In the genomic region with DNA sequence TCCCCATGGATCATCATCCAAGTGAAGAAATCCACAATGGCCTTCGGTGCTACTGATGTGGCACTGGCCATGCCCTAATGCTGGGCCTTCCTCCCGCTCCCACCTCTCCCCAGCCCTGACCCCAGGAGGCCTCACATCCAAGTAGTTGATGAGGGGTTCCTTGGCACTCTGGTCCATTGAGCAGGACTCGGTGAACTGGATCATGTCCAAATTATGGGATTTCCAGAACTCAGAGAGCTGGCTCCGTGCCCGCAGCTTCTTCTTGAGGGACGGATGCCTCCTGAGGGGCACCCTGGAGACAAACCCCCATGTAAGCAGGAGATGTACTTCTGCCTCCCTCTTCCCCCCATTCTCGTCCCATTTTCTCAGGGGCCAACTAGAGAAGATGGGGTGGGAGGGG, we compare ENCODE assay signal across 28 cellular contexts. TPM values are rescaled to one million over a fixed set of nuclear protein-coding genes. Genes with fewer than 3 reads are reported as not detected.
"Had no signal": no experiment of that assay in that cellular context is flagged by ENCODE, and none has a peak within 500 bp of the region (broad histone marks: within the 10 kb centered on the region; RNA-seq: fewer than 3 reads in every experiment).

No MANE protein-coding gene starts in this region.

- H3K9me3 ChIP-seq: Peyer's patch had no signal

- H3K4me1 ChIP-seq: Peyer's patch had no signal

- ATAC-seq: activated T-cell treated with anti-CD3 and anti-CD28 coated beads, Interleukin-2, amount 50 U/mL, for 4 hours; activated T-helper 17 cell treated with anti-CD3 and anti-CD28 coated beads, Interleukin-2, amount 50 U/mL, for 72 hours; T-helper 17 cell had no signal

- H3K36me3 ChIP-seq: Peyer's patch had no signal

- H3K27me3 ChIP-seq: Peyer's patch had no signal

- DNase-seq: activated B cell treated with CpG ODN at 0.5 μM for 24 hours; activated CD4-positive, alpha-beta memory T cell treated with anti-CD3 and anti-CD28 coated beads for 36 hours; activated CD4-positive, alpha-beta T cell treated with anti-CD3 and anti-CD28 coated beads for 1 hour; activated CD4-positive, alpha-beta T cell treated with anti-CD3 and anti-CD28 coated beads, Interleukin-2, amount 10 ng/mL, durations not matched to agents 24 days and 14 days; activated CD8-positive, alpha-beta memory T cell treated with anti-CD3 and anti-CD28 coated beads for 24 hours; activated gamma-delta T cell; activated naive CD4-positive, alpha-beta T cell treated with anti-CD3 and anti-CD28 coated beads for 36 hours; activated T-cell treated with anti-CD3 and anti-CD28 coated beads, Interleukin-2, amount 50 U/mL, for 4 hours; amygdala; KG1; NCI-H1092; NCI-H1417; NCI-H1930; NCI-H2171; NCI-H2227 treated with DMSO at 0.1 percent for 48 hours; NCI-H446 treated with DMSO at 0.1 percent for 48 hours; NCI-H524 treated with DMSO at 0.1 percent for 48 hours; NCI-H748 treated with DMSO at 0.1 percent for 48 hours; Peyer's patch; SHP77 treated with DMSO at 0.1 percent for 48 hours; T-helper 17 cell; T-helper 9 cell had no signal

- H3K4me3 ChIP-seq: Peyer's patch had no signal

- H3K27ac ChIP-seq: Peyer's patch had no signal

RNA-seq across cellular contexts. Expression of gene CTSE, which starts 0.9 kb away (rescaled TPM):
- total RNA-seq: activated B cell treated with CpG ODN at 0.5 μM for 24 hours; activated CD4-positive, alpha-beta memory T cell treated with anti-CD3 and anti-CD28 coated beads for 36 hours; activated CD4-positive, alpha-beta T cell treated with anti-CD3 and anti-CD28 coated beads, Interleukin-2, amount 10 ng/mL, durations not matched to agents 24 days and 14 days; activated naive CD4-positive, alpha-beta T cell treated with anti-CD3 and anti-CD28 coated beads for 36 hours; activated T-helper 17 cell treated with anti-CD3 and anti-CD28 coated beads, Interleukin-2, amount 50 U/mL, for 72 hours; astrocyte; LHCN-M2; M059J; OCI-LY7; SK-MEL-5; T-helper 17 cell had no signal

RNA-seq across cellular contexts. Expression of gene RAB7B, which starts 19.6 kb away (rescaled TPM):
- total RNA-seq: activated B cell treated with CpG ODN at 0.5 μM for 24 hours; activated CD4-positive, alpha-beta memory T cell treated with anti-CD3 and anti-CD28 coated beads for 36 hours; activated CD4-positive, alpha-beta T cell treated with anti-CD3 and anti-CD28 coated beads, Interleukin-2, amount 10 ng/mL, durations not matched to agents 24 days and 14 days; activated naive CD4-positive, alpha-beta T cell treated with anti-CD3 and anti-CD28 coated beads for 36 hours; activated T-helper 17 cell treated with anti-CD3 and anti-CD28 coated beads, Interleukin-2, amount 50 U/mL, for 72 hours; OCI-LY7 had no signal

RNA-seq across cellular contexts. Expression of gene RHEX, which starts 30.2 kb away (rescaled TPM):
- total RNA-seq: activated CD4-positive, alpha-beta memory T cell treated with anti-CD3 and anti-CD28 coated beads for 36 hours; activated CD4-positive, alpha-beta T cell treated with anti-CD3 and anti-CD28 coated beads, Interleukin-2, amount 10 ng/mL, durations not matched to agents 24 days and 14 days; activated naive CD4-positive, alpha-beta T cell treated with anti-CD3 and anti-CD28 coated beads for 36 hours; activated T-cell treated with anti-CD3 and anti-CD28 coated beads, Interleukin-2, amount 50 U/mL, for 4 hours; activated T-helper 17 cell treated with anti-CD3 and anti-CD28 coated beads, Interleukin-2, amount 50 U/mL, for 72 hours; astrocyte; LHCN-M2; M059J; SK-MEL-5 had no signal
